Comparison of ENCODE assay signal across 8 cellular contexts in the genomic region with DNA sequence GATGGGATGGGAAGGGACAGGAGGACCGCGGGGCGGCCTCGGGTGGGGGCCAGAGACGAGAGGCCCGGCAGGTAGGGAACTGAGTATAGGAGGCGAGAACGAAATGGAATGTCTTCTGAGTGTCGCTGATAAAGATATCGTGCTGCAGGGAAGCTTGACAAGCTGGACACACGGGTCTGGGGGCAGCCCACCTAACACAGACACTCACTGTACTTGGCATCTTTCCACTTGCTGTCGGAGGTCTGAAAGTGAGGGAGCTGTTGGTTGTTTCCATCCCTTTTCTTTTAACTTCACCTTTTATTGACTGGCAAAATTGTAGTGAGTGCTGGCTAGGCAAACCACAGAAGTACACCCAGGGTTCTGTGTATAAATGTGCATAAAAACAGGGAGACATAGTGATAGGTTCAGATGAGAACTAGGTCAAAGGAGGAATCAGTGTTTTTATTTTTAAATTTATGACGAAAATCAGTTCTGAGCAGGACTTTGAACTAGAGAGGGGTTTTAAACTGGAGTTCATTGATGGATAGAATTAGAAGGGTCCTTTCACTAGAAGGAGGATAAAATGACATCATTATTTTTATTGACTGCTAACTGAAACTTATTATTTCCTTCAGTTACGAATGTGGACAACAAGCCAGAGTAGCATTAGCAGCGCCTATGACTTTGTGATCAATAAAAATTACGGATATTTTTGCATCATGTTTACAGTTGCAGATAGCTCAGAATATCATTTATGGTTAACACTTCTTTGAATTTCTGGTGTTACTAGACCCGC. TPM values are rescaled to one million over a fixed set of nuclear protein-coding genes. Genes with fewer than 3 reads are reported as not detected.
DNase-seq lines count a peak whose midpoint lies in the region; ATAC-seq and TF ChIP-seq lines count a peak whose summit lies in the region.

No MANE protein-coding gene starts in this region.

- H2AFZ ChIP-seq in OCI-LY7 (ENCODE audit: low read length), result peak overlapping the region; percentile 93

- TSS peak; percentile 62 for BruUV-seq in OCI-LY7 (replicated peaks; lab: Mats Ljungman, UMichigan)

- H3K27me3 Mint-ChIP-seq in natural killer cell (ENCODE audit: low read depth in 2 of 2), result no peaks in the 10 kb centered on the region

- ATAC-seq in HG02623 (IDR thresholded peaks at IDR 0.05; ENCODE audit: unreplicated experiment) (peak; percentile 10), natural killer cell (peak in 1 of 3 donors; percentile 16), GM21786 (IDR thresholded peaks at IDR 0.05; ENCODE audit: unreplicated experiment) (no peak)

- TF ChIP-seq CTCF in OCI-LY7 (conservative IDR thresholded peaks at IDR 0.05; ENCODE audit: low read length) (no peak), natural killer cell (IDR thresholded peaks at IDR 0.05) (no peak)

- H3K36me3 Mint-ChIP-seq in natural killer cell, result no peaks in the 10 kb centered on the region

- H3K4me2 ChIP-seq in OCI-LY7 (ENCODE audit: low read length), result peak overlapping the region; percentile 77

- no peak overlapping the region for H3K27ac ChIP-seq in OCI-LY7 (ENCODE audit: low read depth, low read length, poor library complexity, severe bottlenecking)
- H3K27ac ChIP-seq in effector memory CD4-positive, alpha-beta T cell (ENCODE audit: insufficient read depth, low read length, poor library complexity, severe bottlenecking), result peak overlapping the region; percentile 82

- peak overlapping the region; percentile 100 for H3K4me3 Mint-ChIP-seq in natural killer cell

- no peaks in the 10 kb centered on the region for H3K9me2 ChIP-seq in OCI-LY7 (ENCODE audit: insufficient read depth, low read length)

- CTCF ChIA-PET in OCI-LY7 (lab: Charles Lee; ENCODE audit: unreplicated experiment), result no interaction called here

- H3K27ac Mint-ChIP-seq in natural killer cell, result peak overlapping the region; percentile 90 to 97

- peak; percentile 49 for DNase-seq in activated CD4-positive, alpha-beta T cell treated with anti-CD3 and anti-CD28 coated beads for 48 hours
- DNase-seq in activated CD4-positive, alpha-beta T cell treated with anti-CD3 and anti-CD28 coated beads, Interleukin-2, amount 50 U/mL, for 48 hours, result no peak
- DNase-seq in OCI-LY7 (ENCODE audit: low spot score) (peak; percentile 21), natural killer cell (no peak)
- DNase-seq in effector memory CD4-positive, alpha-beta T cell, result no peak
- no peak for DNase-seq in effector CD4-positive, alpha-beta T cell

- H3K9me3 Mint-ChIP-seq in natural killer cell, result no peaks in the 10 kb centered on the region

- POLR2A ChIA-PET in OCI-LY7 (lab: Charles Lee), result interaction anchor here (0.6 to 3.4 kb wide), 4 partner anchors 11 to 120 kb away, joined by 3 to 28 read pairs (median 4); a partner anchor contains a TSS

- peaks cover 28% of the 10 kb centered on the region; the same call in 1 of the 2 replicates for H3K79me2 ChIP-seq in OCI-LY7 (ENCODE audit: insufficient read depth, low read depth, low read length)

- H3K4me1 Mint-ChIP-seq in natural killer cell, result peaks cover 35 to 48% of the 10 kb centered on the region in 2 donors

- no peaks in the 10 kb centered on the region for H3K9me3 ChIP-seq in OCI-LY7 (ENCODE audit: low read length)
- H3K9me3 ChIP-seq in effector memory CD4-positive, alpha-beta T cell (ENCODE audit: control insufficient read depth, low read length), result no peaks in the 10 kb centered on the region

- peaks cover 28% of the 10 kb centered on the region for H3K4me1 ChIP-seq in OCI-LY7 (ENCODE audit: insufficient read depth, low read length, poor library complexity, severe bottlenecking)
- H3K4me1 ChIP-seq in effector memory CD4-positive, alpha-beta T cell (ENCODE audit: control insufficient read depth, insufficient read depth, low read length, poor library complexity, severe bottlenecking), result peaks cover 17% of the 10 kb centered on the region

- H3K4me3 ChIP-seq in OCI-LY7 (ENCODE audit: low read depth, low read length, poor library complexity, severe bottlenecking), result peak overlapping the region; percentile 95
- H3K4me3 ChIP-seq in effector memory CD4-positive, alpha-beta T cell (ENCODE audit: insufficient read depth, low read depth, low read length, poor library complexity, severe bottlenecking), result peak overlapping the region; percentile 97

- H3K36me3 ChIP-seq in OCI-LY7 (ENCODE audit: insufficient read depth, low read length), result peaks cover 3% of the 10 kb centered on the region; the same call in 1 of the 2 replicates
- no peaks in the 10 kb centered on the region for H3K36me3 ChIP-seq in effector memory CD4-positive, alpha-beta T cell (ENCODE audit: control insufficient read depth, insufficient read depth, low read length)

- H3K27me3 ChIP-seq in effector memory CD4-positive, alpha-beta T cell (replicated peaks; ENCODE audit: control insufficient read depth, insufficient read depth, low read length, poor library complexity, severe bottlenecking), result no peaks in the 10 kb centered on the region

- no peaks in the 10 kb centered on the region for H4K20me1 ChIP-seq in OCI-LY7 (ENCODE audit: insufficient read depth, low read length)

- intact Hi-C loops in OCI-LY7 (cut with micrococcal nuclease; ENCODE audit: unreplicated experiment) (no loop called here), natural killer cell (cut with micrococcal nuclease) (no loop called here)

RNA-seq across cellular contexts. Expression of a gene that starts 0.8 kb away (rescaled TPM):
- 29.6 and 36.0 TPM in 2 replicates for total RNA-seq in OCI-LY7 (2014; rRNA removed; shearing (Covaris generic))
- total RNA-seq in OCI-LY7 (2022) (41.1 and 44.5 TPM in 2 replicates), natural killer cell (10 to 100 TPM; 66.1 to 83.2 (median 68.8) TPM)

RNA-seq across cellular contexts. Expression of a gene that starts 21.3 kb away (rescaled TPM):
- 49.0 and 52.1 TPM in 2 replicates for total RNA-seq in OCI-LY7 (2014; rRNA removed; shearing (Covaris generic))
- total RNA-seq in OCI-LY7 (2022) (115 and 150 TPM in 2 replicates), natural killer cell (100 to 1,000 TPM; 222 to 281 (median 275) TPM)

Comparison
In these comparisons a context has a peak if more than half of its experiments do, and no peak if none do; other contexts are left out.
1. DNase-seq: peak in activated CD4-positive, alpha-beta T cell treated with anti-CD3 and anti-CD28 coated beads for 48 hours (single experiment) and OCI-LY7 (single experiment); none in activated CD4-positive, alpha-beta T cell treated with anti-CD3 and anti-CD28 coated beads, Interleukin-2, amount 50 U/mL, for 48 hours (0 of 2), effector memory CD4-positive, alpha-beta T cell (0 of 3), natural killer cell (single experiment) and effector CD4-positive, alpha-beta T cell (single experiment).